ENCODE assay signal across 8 cellular contexts in the genomic region with DNA sequence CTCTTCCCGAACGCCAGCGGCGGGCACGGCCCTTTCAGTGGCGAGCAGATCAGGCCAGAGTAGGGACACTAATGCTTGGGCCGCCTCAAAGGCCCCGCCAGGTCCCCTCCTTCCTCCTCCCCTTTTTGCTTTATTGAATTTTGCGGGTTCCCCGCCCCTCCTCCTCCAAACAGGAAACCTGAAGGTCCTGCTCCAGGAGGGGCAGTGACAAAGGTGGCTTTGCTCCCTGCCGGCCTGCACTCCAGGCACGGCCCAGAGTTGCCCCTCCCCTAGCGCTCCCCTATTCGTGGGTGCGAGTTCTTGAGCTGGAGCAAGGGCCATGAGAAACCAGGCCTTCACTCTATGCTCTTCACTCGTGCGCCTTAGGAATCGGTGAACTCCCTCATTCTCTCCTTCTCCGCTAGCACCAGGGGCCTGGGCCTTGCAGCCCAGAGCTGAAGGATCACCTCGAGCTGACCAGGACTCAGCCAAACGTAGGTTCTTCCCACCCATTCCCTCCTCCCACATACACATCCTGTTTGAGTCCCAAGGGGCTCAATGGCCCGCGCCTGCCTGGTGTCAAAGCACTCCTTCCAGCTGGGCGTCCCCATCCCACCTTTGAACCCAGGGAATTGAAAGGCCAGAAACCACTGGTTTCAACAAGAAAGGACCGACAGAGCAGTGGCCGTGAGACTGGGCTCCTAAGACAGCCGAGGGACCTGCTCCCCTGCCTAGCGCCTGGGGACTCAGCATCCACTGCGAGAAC. TPM values are rescaled to one million over a fixed set of nuclear protein-coding genes. Genes with fewer than 3 reads are reported as not detected.
A peak's percentile ranks its signal among the peaks of the same experiment; 100 is the strongest.
DNase-seq lines count a peak whose midpoint lies in the region; ATAC-seq and TF ChIP-seq lines count a peak whose summit lies in the region.

No MANE protein-coding gene starts in this region.

- H3K36me3 ChIP-seq in heart left ventricle (no peaks in the 10 kb centered on the region), adrenal gland (replicated peaks in 1 of 2) (peaks cover 0 to 12% of the 10 kb centered on the region in 2 donors), mesodermal cell (ENCODE audit: control insufficient read depth, insufficient read depth, low read length) (no peaks in the 10 kb centered on the region), vagina (peaks cover 0 to 7% of the 10 kb centered on the region in 2 donors)

- TF ChIP-seq POLR2A in heart left ventricle (IDR thresholded peaks at IDR 0.05) (no peak), adrenal gland (IDR thresholded peaks at IDR 0.05) (peak; percentile 20 to 25), vagina (IDR thresholded peaks at IDR 0.05) (no peak)

- peaks cover 0 to 64% (median 20%) of the 10 kb centered on the region in 12 donors for H3K4me1 ChIP-seq in heart left ventricle
- H3K4me1 ChIP-seq in adrenal gland (replicated peaks in 1 of 2), result peaks cover 9 to 27% of the 10 kb centered on the region in 2 donors
- no peaks in the 10 kb centered on the region for H3K4me1 ChIP-seq in mesodermal cell (ENCODE audit: control insufficient read depth, insufficient read depth, low read length, poor library complexity, severe bottlenecking)
- peaks cover 46% of the 10 kb centered on the region for H3K4me1 ChIP-seq in vagina

- DNase-seq in heart left ventricle, result peak in 1 of 5 donors; percentile 51
- no peak for DNase-seq in Right ventricle myocardium superior
- DNase-seq in adrenal gland, result peak; percentile 49 to 78 (median 62)
- peak in 1 of 2 donors; percentile 69 for DNase-seq in vagina (ENCODE audit: extremely low spot score in 2 of 2)
- no peak for DNase-seq in activated CD4-positive, CD25-positive, alpha-beta regulatory T cell (lab: John Stamatoyannopoulos, UW)

- no peak for ATAC-seq in heart left ventricle
- no peak for ATAC-seq in Right ventricle myocardium superior (ENCODE audit: poor library complexity)
- no peak for ATAC-seq in GM21381 (IDR thresholded peaks at IDR 0.05; ENCODE audit: unreplicated experiment)
- no peak for ATAC-seq in GM18867 (IDR thresholded peaks at IDR 0.05; ENCODE audit: unreplicated experiment)

- H3K27me3 ChIP-seq in heart left ventricle (peaks cover 88 to 100% (median 99%) of the 10 kb centered on the region in 9 donors), adrenal gland (no peaks in the 10 kb centered on the region), vagina (no peaks in the 10 kb centered on the region)

- no peak for TF ChIP-seq CTCF in heart left ventricle (IDR thresholded peaks at IDR 0.05)
- no peak for TF ChIP-seq CTCF in adrenal gland (IDR thresholded peaks at IDR 0.05)
- no peak for TF ChIP-seq CTCF in vagina (IDR thresholded peaks at IDR 0.05)

- 8 to 19% (median 13%) methylated on average over 21 to 29 of the region's 29 CpGs for WGBS in heart left ventricle, 4 donors
- 6 to 13% (median 9%) methylated on average over 13 to 29 of the region's 29 CpGs for WGBS in adrenal gland, 4 donors
- WGBS in mesodermal cell (ENCODE audit: insufficient coverage in 2 of 2), 2 experiments, result 27 to 30% methylated on average over 19 to 28 of the region's 29 CpGs

- peak overlapping the region in 10 of 12 donors; percentile 17 to 48 (median 30) for H3K4me3 ChIP-seq in heart left ventricle
- H3K4me3 ChIP-seq in adrenal gland, result peak overlapping the region in 2 of 4 donors; percentile 38 to 63
- peak overlapping the region; percentile 14 for H3K4me3 ChIP-seq in mesodermal cell (ENCODE audit: extremely low read depth, insufficient read depth, low read length, poor library complexity, severe bottlenecking)
- peak overlapping the region; percentile 39 to 49 for H3K4me3 ChIP-seq in vagina

- intact Hi-C loops in heart left ventricle (cut with DNase I), result no loop called here
- intact Hi-C loops in Right ventricle myocardium superior (cut with DNase I), result no loop called here
- intact Hi-C loops in adrenal gland (cut with DNase I), result no loop called here
- intact Hi-C loops in vagina (cut with DNase I), result no loop called here

- H3K9me3 ChIP-seq in heart left ventricle (no peaks in the 10 kb centered on the region), adrenal gland (replicated peaks in 1 of 3) (no peaks in the 10 kb centered on the region), mesodermal cell (ENCODE audit: control insufficient read depth, low read length) (peaks cover 3% of the 10 kb centered on the region), vagina (no peaks in the 10 kb centered on the region)

- H3K27ac ChIP-seq in heart left ventricle, result peak overlapping the region in 1 of 12 donors; percentile 76
- peak overlapping the region; percentile 70 to 99 (median 92) for H3K27ac ChIP-seq in adrenal gland
- H3K27ac ChIP-seq in mesodermal cell (ENCODE audit: low read depth, low read length, severe bottlenecking), result peak overlapping the region; percentile 18
- H3K27ac ChIP-seq in vagina, result peak overlapping the region; percentile 84

RNA-seq across cellular contexts. Expression of a gene that starts 0.6 kb away (rescaled TPM):
- total RNA-seq in heart left ventricle (not detected), Right ventricle myocardium superior (not detected), adrenal gland (10 to 100 TPM in 7 of 8 donors, 1 to 10 TPM in 1; 8.5 to 27.2 (median 16.8) TPM), vagina (1.7 TPM)
- polyA plus RNA-seq in heart left ventricle (not detected), adrenal gland (1 to 10 TPM; 1.3 to 5.6 (median 1.4) TPM)
- polyA plus RNA-seq in mesodermal cell (2013, experiment 1 of 2), result 4.2 TPM
- polyA plus RNA-seq in mesodermal cell (2013, experiment 2 of 2), result 2.2 TPM

RNA-seq across cellular contexts. Expression of a gene that starts 4.2 kb away (rescaled TPM):
- total RNA-seq in heart left ventricle, result 1 to 10 TPM in 3 of 9 donors, under 1 TPM in 4, not detected in 2; 0.19 to 3.1 (median 0.67) TPM
- under 1 TPM; 0.07 to 0.11 TPM for polyA plus RNA-seq in heart left ventricle
- 0.35 TPM for total RNA-seq in Right ventricle myocardium superior
- total RNA-seq in adrenal gland, result 10 to 100 TPM in 2 of 8 donors, 1 to 10 TPM in 6; 2.3 to 32.7 (median 4.8) TPM
- 1 to 10 TPM; 1.0 to 3.7 (median 2.8) TPM for polyA plus RNA-seq in adrenal gland
- polyA plus RNA-seq in mesodermal cell (2013, experiment 1 of 2), result 7.0 TPM
- 5.9 TPM for polyA plus RNA-seq in mesodermal cell (2013, experiment 2 of 2)
- total RNA-seq in vagina, result 3.9 TPM

RNA-seq across cellular contexts. Expression of a gene that starts 4.7 kb away (rescaled TPM):
- total RNA-seq in heart left ventricle (1 to 10 TPM in 1 of 9 donors, under 1 TPM in 2, not detected in 6; 0.28 to 2.8 (median 0.44) TPM), Right ventricle myocardium superior (0.62 TPM), adrenal gland (100 to 1,000 TPM in 1 of 8 donors, 10 to 100 TPM in 7; 39.2 to 132 (median 65.7) TPM), vagina (6.1 TPM)
- polyA plus RNA-seq in heart left ventricle (under 1 TPM in 1 of 2 donors, not detected in 1; 0.07 TPM), adrenal gland (10 to 100 TPM; 21.8 to 42.0 (median 25.9) TPM)
- polyA plus RNA-seq in mesodermal cell (2013, experiment 1 of 2), result 5.5 TPM
- 4.9 TPM for polyA plus RNA-seq in mesodermal cell (2013, experiment 2 of 2)

RNA-seq across cellular contexts. Expression of a gene that starts 8.3 kb away (rescaled TPM):
- total RNA-seq in heart left ventricle (under 1 TPM in 1 of 9 donors, not detected in 8; 0.29 TPM), Right ventricle myocardium superior (not detected), adrenal gland (10 to 100 TPM; 21.3 to 39.1 (median 24.9) TPM), vagina (23.8 TPM)
- polyA plus RNA-seq in heart left ventricle (not detected), adrenal gland (10 to 100 TPM in 2 of 3 donors, 1 to 10 TPM in 1; 9.7 to 25.3 (median 12.4) TPM)
- polyA plus RNA-seq in mesodermal cell (2013, experiment 1 of 2), result 2.8 TPM
- polyA plus RNA-seq in mesodermal cell (2013, experiment 2 of 2), result 3.2 TPM

RNA-seq across cellular contexts. Expression of a gene that starts 17.1 kb away (rescaled TPM):
- under 1 TPM in 1 of 9 donors, not detected in 8; 0.29 TPM for total RNA-seq in heart left ventricle
- not detected for polyA plus RNA-seq in heart left ventricle
- total RNA-seq in Right ventricle myocardium superior, result not detected
- 10 to 100 TPM in 6 of 8 donors, 1 to 10 TPM in 2; 7.7 to 20.1 (median 12.6) TPM for total RNA-seq in adrenal gland
- 10 to 100 TPM in 1 of 3 donors, 1 to 10 TPM in 2; 2.7 to 26.7 (median 4.4) TPM for polyA plus RNA-seq in adrenal gland
- 11.6 TPM for polyA plus RNA-seq in mesodermal cell (2013, experiment 1 of 2)
- polyA plus RNA-seq in mesodermal cell (2013, experiment 2 of 2), result 11.2 TPM
- total RNA-seq in vagina, result 13.0 TPM

Comparison
In these comparisons a context has a peak if more than half of its experiments do, and no peak if none do; other contexts are left out.
1. DNase-seq: peak in adrenal gland (7 of 7); none in Right ventricle myocardium superior (single experiment) and activated CD4-positive, CD25-positive, alpha-beta regulatory T cell (0 of 4).
2. POLR2A ChIP-seq: peak in adrenal gland (2 of 2); none in heart left ventricle (0 of 2) and vagina (0 of 2).